Comparison of ENCODE assay signal across 8 cellular contexts in genomic region chr11:19557720-19558140, GRCh38.
DNase-seq lines count a peak whose midpoint lies in the region; ATAC-seq and TF ChIP-seq lines count a peak whose summit lies in the region.

No MANE protein-coding gene starts in this region.

- no peak overlapping the region for H3K4me3 ChIP-seq in SU-DHL-6 (ENCODE audit: insufficient read depth, low read length, poor library complexity, severe bottlenecking)
- no peak overlapping the region for H3K4me3 ChIP-seq in adipocyte (ENCODE audit: low read length)
- no peak overlapping the region for H3K4me3 ChIP-seq in right atrium auricular region
- H3K4me3 ChIP-seq in retinal pigment epithelial cell (ENCODE audit: low read length) = no peak overlapping the region

- H3K9me2 ChIP-seq in SU-DHL-6 (replicated peaks; ENCODE audit: insufficient read depth, low read length) = no peaks in the 10 kb centered on the region

- peaks cover 12% of the 10 kb centered on the region for H3K4me1 ChIP-seq in adipocyte (ENCODE audit: control insufficient read depth, insufficient read depth, low read length)
- peaks cover 0 to 12% of the 10 kb centered on the region in 2 donors for H3K4me1 ChIP-seq in right atrium auricular region

- H3K27ac ChIP-seq in SU-DHL-6 (ENCODE audit: low read depth, low read length) = no peak overlapping the region
- no peak overlapping the region for H3K27ac ChIP-seq in right atrium auricular region

- no peaks in the 10 kb centered on the region for H3K79me2 ChIP-seq in SU-DHL-6 (ENCODE audit: insufficient read depth, low read length)

- H3F3A ChIP-seq in SU-DHL-6 (ENCODE audit: insufficient read depth) = no peaks in the 10 kb centered on the region

- TF ChIP-seq CTCF in SU-DHL-6 (IDR thresholded peaks at IDR 0.05; ENCODE audit: insufficient read depth, low read length, poor library complexity, severe bottlenecking) = peak; percentile 98
- TF ChIP-seq CTCF in right atrium auricular region (IDR thresholded peaks at IDR 0.05) = peak; percentile 74 to 91
- TF ChIP-seq CTCF in retinal pigment epithelial cell (conservative IDR thresholded peaks at IDR 0.05; ENCODE audit: low read depth, low read length) = peak; percentile 94

- H3K36me3 ChIP-seq in SU-DHL-6 (ENCODE audit: low read length) (no peaks in the 10 kb centered on the region), adipocyte (ENCODE audit: control insufficient read depth, insufficient read depth, low read length, severe bottlenecking) (no peaks in the 10 kb centered on the region), right atrium auricular region (no peaks in the 10 kb centered on the region)

- no peak overlapping the region for H2AFZ ChIP-seq in SU-DHL-6 (ENCODE audit: low read depth, low read length, severe bottlenecking)

- H3K9me3 ChIP-seq in SU-DHL-6 (ENCODE audit: insufficient read depth, low read length) (no peaks in the 10 kb centered on the region), adipocyte (ENCODE audit: control insufficient read depth, low read length) (no peaks in the 10 kb centered on the region), right atrium auricular region (no peaks in the 10 kb centered on the region)

- DNase-seq in NCI-H446 (lab: John Stamatoyannopoulos, UW) (peak; percentile 78 to 87), NCI-H446 treated with DMSO at 0.1 percent for 48 hours (lab: John Stamatoyannopoulos, UW) (no peak), LoVo (ENCODE audit: low spot score) (peak; percentile 55), adipocyte (ENCODE audit: low read depth) (peak; percentile 93), right atrium auricular region (ENCODE audit: low spot score) (peak; percentile 87), retinal pigment epithelial cell (ENCODE audit: low read depth) (no peak)

- no peak for ATAC-seq in GM21528 (IDR thresholded peaks at IDR 0.05; ENCODE audit: low FRiP score, unreplicated experiment)

- no peaks in the 10 kb centered on the region for H3K27me3 ChIP-seq in SU-DHL-6 (ENCODE audit: low read length)
- no peaks in the 10 kb centered on the region for H3K27me3 ChIP-seq in adipocyte (replicated peaks; ENCODE audit: control insufficient read depth, insufficient read depth, low read length)
- no peaks in the 10 kb centered on the region for H3K27me3 ChIP-seq in right atrium auricular region

- no peak overlapping the region for H3K4me2 ChIP-seq in SU-DHL-6 (ENCODE audit: low read depth, low read length, poor library complexity, severe bottlenecking)

- H3K9ac ChIP-seq in SU-DHL-6 (ENCODE audit: low read length) (no peak overlapping the region), adipocyte (ENCODE audit: low read length) (no peak overlapping the region)

- no peaks in the 10 kb centered on the region for H4K20me1 ChIP-seq in SU-DHL-6 (ENCODE audit: low read depth, low read length)

Comparison
In these comparisons a context has a peak if more than half of its experiments do, and no peak if none do; other contexts are left out.
1. DNase-seq: peak in NCI-H446 (2 of 2), LoVo (single experiment), adipocyte (single experiment) and right atrium auricular region (single experiment); none in NCI-H446 treated with DMSO at 0.1 percent for 48 hours (single experiment) and retinal pigment epithelial cell (single experiment).
2. Peak in every context shown above with its lines, with median percentiles within 50 percentile points of each other: CTCF ChIP-seq.